Comparison of ENCODE assay signal across 24 cellular contexts in the genomic region with DNA sequence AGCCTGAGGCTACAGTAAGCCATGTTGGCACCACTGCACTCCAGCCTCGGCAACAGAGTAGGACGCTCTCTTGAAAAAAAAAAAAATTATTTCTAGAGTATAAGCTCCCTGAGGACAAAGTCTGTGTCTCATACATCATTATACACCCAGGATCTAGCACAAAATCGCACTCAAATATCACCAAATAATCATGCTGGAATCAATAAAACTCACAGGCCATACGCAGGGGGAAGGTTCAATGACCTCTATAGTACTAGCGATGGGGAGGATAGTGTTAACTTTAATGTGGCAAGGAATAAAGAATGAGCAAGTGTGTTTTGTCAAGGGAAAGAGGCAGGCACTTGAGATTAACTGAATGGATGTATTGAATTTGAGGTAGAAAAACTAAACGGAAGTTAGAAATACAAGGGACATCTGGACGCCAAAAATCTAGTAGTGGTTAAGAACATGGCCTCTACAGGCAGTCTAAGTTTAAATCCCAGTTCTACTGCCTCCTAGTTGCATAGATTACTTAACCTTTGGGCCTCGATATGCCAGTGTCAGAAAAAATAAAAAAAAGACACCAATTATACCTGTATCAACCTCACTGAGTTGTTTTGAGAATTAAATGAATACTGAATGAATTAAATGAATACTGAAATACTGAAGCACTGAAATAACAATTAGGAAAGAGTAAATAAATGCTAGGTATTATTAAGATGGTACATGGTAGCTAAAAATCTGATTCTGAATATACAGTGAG. TPM values are rescaled to one million over a fixed set of nuclear protein-coding genes. Genes with fewer than 3 reads are reported as not detected.
DNase-seq lines count a peak whose midpoint lies in the region; ATAC-seq, FAIRE-seq and TF ChIP-seq lines count a peak whose summit lies in the region.
"Had no signal": no experiment of that assay in that cellular context is flagged by ENCODE, and none has a peak within 500 bp of the region (broad histone marks: within the 10 kb centered on the region; RNA-seq: fewer than 3 reads in every experiment).

No MANE protein-coding gene starts in this region.

- TF ChIP-seq EP300 in HepG2 (IDR thresholded peaks at IDR 0.05; ENCODE audit: low read depth in 2 of 2, low read length in 2 of 2): no peak
- no peak for TF ChIP-seq EP300 in HepG2 (CRISPR knock-in tag; IDR thresholded peaks at IDR 0.05; ENCODE audit: borderline replicate concordance)

- H2AFZ ChIP-seq in HepG2 (ENCODE audit: low read length): no peak overlapping the region
- no peak overlapping the region for H2AFZ ChIP-seq in astrocyte (ENCODE audit: low read depth, low read length)

- H3K79me2 ChIP-seq in HepG2 (ENCODE audit: insufficient read depth, low read length) (peaks cover 96% of the 10 kb centered on the region), astrocyte (ENCODE audit: insufficient read depth, low read length) (peaks cover 99% of the 10 kb centered on the region)

- no peak for FAIRE-seq in HepG2 (lab: Jason Lieb, UNC)
- no peak for FAIRE-seq in astrocyte (lab: Jason Lieb, UNC)
- FAIRE-seq: A204.1, GM12891, RCC 7860 had no signal

- peak overlapping the region; percentile 42 for H3K4me3 Mint-ChIP-seq in astrocyte (ENCODE audit: unreplicated experiment)
- peak overlapping the region; percentile 25 to 47 (median 34) for H3K4me3 Mint-ChIP-seq in nephron
- no peak overlapping the region for H3K4me3 Mint-ChIP-seq in activated CD4-positive, alpha-beta memory T cell treated with anti-CD3 and anti-CD28 coated beads, Interleukin-2, amount 10 ng/mL, durations not matched to agents 7 days and 5 days

- ATAC-seq in HepG2: no peak
- ATAC-seq in right lobe of liver: no peak
- no peak for ATAC-seq in HG03520 (IDR thresholded peaks at IDR 0.05; ENCODE audit: unreplicated experiment)
- ATAC-seq: HCT116 had no signal

- H3K27ac Mint-ChIP-seq in astrocyte (ENCODE audit: unreplicated experiment) (no peak overlapping the region), nephron (peak overlapping the region in 1 of 3 experiments; percentile 34)
- H3K27ac Mint-ChIP-seq in activated CD4-positive, alpha-beta memory T cell treated with anti-CD3 and anti-CD28 coated beads, Interleukin-2, amount 10 ng/mL, durations not matched to agents 7 days and 5 days: no peak overlapping the region

- POLR2A ChIA-PET in HepG2 (lab: Yijun Ruan, JAX): no interaction called here
- POLR2A ChIA-PET in activated CD4-positive, alpha-beta memory T cell treated with anti-CD3 and anti-CD28 coated beads, Interleukin-2, amount 10 ng/mL, durations not matched to agents 7 days and 5 days (lab: Charles Lee): no interaction called here

- TF ChIP-seq CTCF in HepG2 (CRISPR knock-in tag; IDR thresholded peaks at IDR 0.05) (no peak), right lobe of liver (IDR thresholded peaks at IDR 0.05) (no peak), astrocyte (IDR thresholded peaks at IDR 0.05; ENCODE audit: insufficient read depth, low read depth, low read length) (no peak), nephron (IDR thresholded peaks at IDR 0.05; ENCODE audit: unreplicated experiment in 3 of 3) (no peak), Peyer's patch (IDR thresholded peaks at IDR 0.05) (no peak)

- H3K4me1 ChIP-seq in HepG2 (ENCODE audit: insufficient read depth, low read length) (peaks cover 64% of the 10 kb centered on the region), right lobe of liver (peaks cover 0 to 30% (median 2%) of the 10 kb centered on the region in 4 donors), astrocyte (ENCODE audit: insufficient read depth, low read length) (peaks cover 10% of the 10 kb centered on the region), Peyer's patch (peaks cover 0 to 16% (median 0%) of the 10 kb centered on the region in 4 donors)

- H3K9me3 Mint-ChIP-seq in astrocyte (ENCODE audit: unreplicated experiment) (peaks cover 3% of the 10 kb centered on the region), nephron (peaks cover 7% of the 10 kb centered on the region)
- no peaks in the 10 kb centered on the region for H3K9me3 Mint-ChIP-seq in activated CD4-positive, alpha-beta memory T cell treated with anti-CD3 and anti-CD28 coated beads, Interleukin-2, amount 10 ng/mL, durations not matched to agents 7 days and 5 days

- H3K36me3 Mint-ChIP-seq in astrocyte (ENCODE audit: low read depth, unreplicated experiment): peaks cover 16% of the 10 kb centered on the region
- peaks cover 30% of the 10 kb centered on the region for H3K36me3 Mint-ChIP-seq in nephron (ENCODE audit: low read depth)
- peaks cover 30% of the 10 kb centered on the region for H3K36me3 Mint-ChIP-seq in activated CD4-positive, alpha-beta memory T cell treated with anti-CD3 and anti-CD28 coated beads, Interleukin-2, amount 10 ng/mL, durations not matched to agents 7 days and 5 days (ENCODE audit: low read depth)

- no peaks in the 10 kb centered on the region for H3K27me3 Mint-ChIP-seq in astrocyte (ENCODE audit: low read depth, unreplicated experiment)
- H3K27me3 Mint-ChIP-seq in nephron (ENCODE audit: low read depth): no peaks in the 10 kb centered on the region
- no peaks in the 10 kb centered on the region for H3K27me3 Mint-ChIP-seq in activated CD4-positive, alpha-beta memory T cell treated with anti-CD3 and anti-CD28 coated beads, Interleukin-2, amount 10 ng/mL, durations not matched to agents 7 days and 5 days

- H3K4me2 ChIP-seq in HepG2 (ENCODE audit: low read depth, low read length) (no peak overlapping the region), astrocyte (ENCODE audit: low read length) (no peak overlapping the region)

- peaks cover 0 to 5% of the 10 kb centered on the region in 2 experiments; a peak in 1 of 5 replicates for H3K27me3 ChIP-seq in HepG2 (ENCODE audit: control insufficient read depth in 1 of 2, insufficient read depth in 2 of 2, low read length in 2 of 2)
- H3K27me3 ChIP-seq in right lobe of liver: no peaks in the 10 kb centered on the region
- H3K27me3 ChIP-seq in astrocyte (ENCODE audit: insufficient read depth, low read length): no peaks in the 10 kb centered on the region
- H3K27me3 ChIP-seq in Peyer's patch: no peaks in the 10 kb centered on the region
- H3K27me3 ChIP-seq: MG63 had no signal

- H3K4me1 Mint-ChIP-seq in astrocyte (ENCODE audit: low read depth, unreplicated experiment) (peaks cover 10% of the 10 kb centered on the region), nephron (peaks cover 37% of the 10 kb centered on the region)
- H3K4me1 Mint-ChIP-seq in activated CD4-positive, alpha-beta memory T cell treated with anti-CD3 and anti-CD28 coated beads, Interleukin-2, amount 10 ng/mL, durations not matched to agents 7 days and 5 days: peaks cover 32% of the 10 kb centered on the region

- H3K9ac ChIP-seq in HepG2 (ENCODE audit: insufficient read depth, low read depth, low read length) (no peak overlapping the region), astrocyte (ENCODE audit: low read length) (no peak overlapping the region)

- TF ChIP-seq POLR2A in HepG2 (IDR thresholded peaks at IDR 0.05; ENCODE audit: insufficient read depth in 1 of 2, low read depth in 2 of 2, low read length in 2 of 2): 0 out of 4 replicates have a peak, but pooled peaks of 1 of the 2 experiments have one; percentile 0
- TF ChIP-seq POLR2A in right lobe of liver (IDR thresholded peaks at IDR 0.05): no peak
- TF ChIP-seq POLR2A in Peyer's patch (IDR thresholded peaks at IDR 0.05): no peak

- no TSS peak for BruUV-seq in HepG2 (replicated peaks; lab: Mats Ljungman, UMichigan)

- no peak for TF ChIP-seq RAD21 in HepG2 (CRISPR knock-in tag; IDR thresholded peaks at IDR 0.05)

- H3K27ac ChIP-seq in HepG2 (ENCODE audit: extremely low read length, insufficient read depth, low read length) (no peak overlapping the region), right lobe of liver (peak overlapping the region in 1 of 3 donors; percentile 55), astrocyte (ENCODE audit: low read depth, low read length) (no peak overlapping the region), Peyer's patch (no peak overlapping the region)
- H3K27ac ChIP-seq: C4-2B, HL-60 had no signal

- no peaks in the 10 kb centered on the region for H3K9me3 ChIP-seq in HepG2 (ENCODE audit: low read length)
- no peaks in the 10 kb centered on the region for H3K9me3 ChIP-seq in right lobe of liver
- no peaks in the 10 kb centered on the region for H3K9me3 ChIP-seq in astrocyte (ENCODE audit: insufficient read depth, low read depth, low read length)
- H3K9me3 ChIP-seq in Peyer's patch: no peaks in the 10 kb centered on the region
- H3K9me3 ChIP-seq: MG63 had no signal

- WGBS in HepG2 (ENCODE audit: low lambda C conversion rate): 97% methylated on average over 8 of the region's 8 CpGs
- 57% methylated on average over 6 of the region's 8 CpGs for WGBS in right lobe of liver (ENCODE audit: insufficient coverage, low coverage, low lambda C conversion rate, missing lambda C conversion rate)

- in situ Hi-C loops in HepG2 (cut with HindIII; ENCODE audit: extremely low pct_ligation_motif_present, low pct_unique_long_range_greater_than_20kb): loop anchor here (10.0 kb wide), 1 partner anchor 64 kb away; no protein-coding TSS in a partner anchor

- DNase-seq in HepG2 (ENCODE audit: low spot score) (no peak), right lobe of liver (no peak), astrocyte (ENCODE audit: low read depth) (no peak), Peyer's patch (no peak), NCI-H1436 treated with DMSO at 0.1 percent for 48 hours (lab: John Stamatoyannopoulos, UW) (no peak)
- no peak for DNase-seq in activated CD4-positive, alpha-beta memory T cell treated with anti-CD3 and anti-CD28 coated beads, Interleukin-2, amount 10 ng/mL, durations not matched to agents 7 days and 5 days
- DNase-seq: Calu3, DMS79, KG1, MG63, NCI-H1105 treated with DMSO at 0.1 percent for 48 hours, NCI-H187 treated with DMSO at 0.1 percent for 48 hours, NCI-H2171, NCI-H510A, NCI-H82, SHP77 treated with DMSO at 0.1 percent for 48 hours had no signal

- H3K36me3 ChIP-seq in HepG2 (replicated peaks in 1 of 2; ENCODE audit: control insufficient read depth in 1 of 2, insufficient read depth in 2 of 2, low read length in 2 of 2) (peaks cover 18 to 34% of the 10 kb centered on the region in 2 experiments), right lobe of liver (peaks cover 0 to 6% (median 1%) of the 10 kb centered on the region in 4 donors), astrocyte (ENCODE audit: insufficient read depth, low read length) (peaks cover 15% of the 10 kb centered on the region), Peyer's patch (peaks cover 0 to 10% (median 0%) of the 10 kb centered on the region in 3 donors)

- intact Hi-C loops in HepG2 (cut with micrococcal nuclease; ENCODE audit: unreplicated experiment) (no loop called here), right lobe of liver (cut with DNase I) (no loop called here)

- CTCF ChIA-PET in HepG2 (lab: Yijun Ruan, JAX; ENCODE audit: low intra/inter-chr PET ratio, low total read pairs): no interaction called here
- CTCF ChIA-PET in activated CD4-positive, alpha-beta memory T cell treated with anti-CD3 and anti-CD28 coated beads, Interleukin-2, amount 10 ng/mL, durations not matched to agents 7 days and 5 days (lab: Charles Lee): no interaction called here

- H4K20me1 ChIP-seq in HepG2 (ENCODE audit: insufficient read depth, low read length): peaks cover 73% of the 10 kb centered on the region
- peaks cover 78% of the 10 kb centered on the region for H4K20me1 ChIP-seq in astrocyte (ENCODE audit: insufficient read depth, low read length)

- H3K4me3 ChIP-seq in HepG2 (replicated peaks in 1 of 3; ENCODE audit: insufficient read depth in 1 of 3, low read depth in 2 of 3, low read length in 3 of 3): no peak overlapping the region
- H3K4me3 ChIP-seq in right lobe of liver: no peak overlapping the region
- no peak overlapping the region for H3K4me3 ChIP-seq in astrocyte (ENCODE audit: insufficient read depth, low read depth, low read length)
- no peak overlapping the region for H3K4me3 ChIP-seq in Peyer's patch
- H3K4me3 ChIP-seq: MG63 had no signal

RNA-seq across cellular contexts. Expression of a gene that starts 4.4 kb away (rescaled TPM):
- total RNA-seq in HepG2 (2016; rRNA removed; fragmentation: Illumina TruSeq; extraction: Trizol) (21.1 and 22.4 TPM in 2 replicates), right lobe of liver (1 to 10 TPM; 2.0 to 5.3 (median 2.5) TPM), astrocyte (5.7 TPM in 2 replicates), Peyer's patch (10 to 100 TPM in 1 of 4 donors, 1 to 10 TPM in 3; 4.2 to 10.7 (median 6.0) TPM)
- 13.0 and 13.5 TPM in 2 replicates for total RNA-seq in HepG2 (2016; cell fraction: cytosol; rRNA removed; fragmentation: Illumina TruSeq; extraction: Trizol; ENCODE audit: low read depth)
- 20.7 and 22.3 TPM in 2 replicates for total RNA-seq in HepG2 (2016; cell fraction: insoluble cytoplasmic fraction; rRNA removed; fragmentation: Illumina TruSeq; extraction: Trizol)
- 18.6 and 18.9 TPM in 2 replicates for total RNA-seq in HepG2 (2016; cell fraction: membrane; rRNA removed; fragmentation: Illumina TruSeq; extraction: Trizol)
- 16.1 and 23.9 TPM in 2 replicates for total RNA-seq in HepG2 (2016; cell fraction: nucleus; rRNA removed; fragmentation: Illumina TruSeq; extraction: Trizol)
- 3.9 and 4.2 TPM in 2 replicates for polyA plus RNA-seq in HepG2 (2011; rRNA removed)
- 2.7 and 4.3 TPM in 2 replicates for polyA plus RNA-seq in HepG2 (2011; cell fraction: cytosol; rRNA removed)
- polyA plus RNA-seq in HepG2 (2011; cell fraction: nucleus; rRNA removed): 4.0 and 5.7 TPM in 2 replicates
- 8.4 and 10.9 TPM in 2 replicates for polyA plus RNA-seq in HepG2 (2012)
- 12.3 and 14.0 TPM in 2 replicates for polyA plus RNA-seq in HepG2 (2016; cell fraction: cytosol; fragmentation: Illumina TruSeq; extraction: Trizol; ENCODE audit: low read depth)
- polyA plus RNA-seq in HepG2 (2016; cell fraction: insoluble cytoplasmic fraction; fragmentation: Illumina TruSeq; extraction: Trizol; ENCODE audit: low read depth): 22.9 and 29.9 TPM in 2 replicates
- polyA plus RNA-seq in HepG2 (2016; cell fraction: membrane; fragmentation: Illumina TruSeq; extraction: Trizol; ENCODE audit: low read depth): 16.3 and 16.6 TPM in 2 replicates
- polyA plus RNA-seq in HepG2 (2016; cell fraction: nucleus; fragmentation: Illumina TruSeq; extraction: Trizol; ENCODE audit: insufficient read depth, low read depth): 18.7 and 24.5 TPM in 2 replicates
- polyA minus RNA-seq in HepG2 (2011; rRNA and poly(A)+ RNA removed; ENCODE audit: low replicate concordance): 5.4 and 7.3 TPM in 2 replicates
- 3.7 and 4.5 TPM in 2 replicates for polyA minus RNA-seq in HepG2 (2011; cell fraction: cytosol; rRNA and poly(A)+ RNA removed)
- 13.8 and 15.0 TPM in 2 replicates for polyA minus RNA-seq in HepG2 (2011; cell fraction: nucleus; rRNA and poly(A)+ RNA removed)
- 1 to 10 TPM; 3.7 to 4.2 TPM for total RNA-seq in activated CD4-positive, alpha-beta memory T cell treated with anti-CD3 and anti-CD28 coated beads, Interleukin-2, amount 10 ng/mL, durations not matched to agents 7 days and 5 days

RNA-seq across cellular contexts. Expression of a gene that starts 5.2 kb away (rescaled TPM):
- total RNA-seq in HepG2 (2016; rRNA removed; fragmentation: Illumina TruSeq; extraction: Trizol) (123 and 135 TPM in 2 replicates), right lobe of liver (10 to 100 TPM; 19.5 to 28.0 (median 21.5) TPM), astrocyte (46.6 and 48.4 TPM in 2 replicates), Peyer's patch (10 to 100 TPM; 21.1 to 46.2 (median 26.8) TPM)
- 98.8 and 127 TPM in 2 replicates for total RNA-seq in HepG2 (2016; cell fraction: cytosol; rRNA removed; fragmentation: Illumina TruSeq; extraction: Trizol; ENCODE audit: low read depth)
- total RNA-seq in HepG2 (2016; cell fraction: insoluble cytoplasmic fraction; rRNA removed; fragmentation: Illumina TruSeq; extraction: Trizol): 127 and 145 TPM in 2 replicates
- 62.4 and 67.2 TPM in 2 replicates for total RNA-seq in HepG2 (2016; cell fraction: membrane; rRNA removed; fragmentation: Illumina TruSeq; extraction: Trizol)
- total RNA-seq in HepG2 (2016; cell fraction: nucleus; rRNA removed; fragmentation: Illumina TruSeq; extraction: Trizol): 136 and 152 TPM in 2 replicates
- 44.9 and 49.4 TPM in 2 replicates for polyA plus RNA-seq in HepG2 (2011; rRNA removed)
- polyA plus RNA-seq in HepG2 (2011; cell fraction: cytosol; rRNA removed): 17.6 and 28.4 TPM in 2 replicates
- 37.0 and 38.5 TPM in 2 replicates for polyA plus RNA-seq in HepG2 (2011; cell fraction: nucleus; rRNA removed)
- polyA plus RNA-seq in HepG2 (2012): 57.6 and 63.3 TPM in 2 replicates
- polyA plus RNA-seq in HepG2 (2016; cell fraction: cytosol; fragmentation: Illumina TruSeq; extraction: Trizol; ENCODE audit: low read depth): 1.6 and 2.2 TPM in 2 replicates
- 83.4 and 92.4 TPM in 2 replicates for polyA plus RNA-seq in HepG2 (2016; cell fraction: insoluble cytoplasmic fraction; fragmentation: Illumina TruSeq; extraction: Trizol; ENCODE audit: low read depth)
- polyA plus RNA-seq in HepG2 (2016; cell fraction: membrane; fragmentation: Illumina TruSeq; extraction: Trizol; ENCODE audit: low read depth): 9.6 and 10.8 TPM in 2 replicates
- 89.5 and 94.1 TPM in 2 replicates for polyA plus RNA-seq in HepG2 (2016; cell fraction: nucleus; fragmentation: Illumina TruSeq; extraction: Trizol; ENCODE audit: insufficient read depth, low read depth)
- 16.3 and 63.5 TPM in 2 replicates for polyA minus RNA-seq in HepG2 (2011; rRNA and poly(A)+ RNA removed; ENCODE audit: low replicate concordance)
- 84.7 and 102 TPM in 2 replicates for polyA minus RNA-seq in HepG2 (2011; cell fraction: cytosol; rRNA and poly(A)+ RNA removed)
- polyA minus RNA-seq in HepG2 (2011; cell fraction: nucleus; rRNA and poly(A)+ RNA removed): 292 and 316 TPM in 2 replicates
- 10 to 100 TPM; 22.3 to 25.4 TPM for total RNA-seq in activated CD4-positive, alpha-beta memory T cell treated with anti-CD3 and anti-CD28 coated beads, Interleukin-2, amount 10 ng/mL, durations not matched to agents 7 days and 5 days
